19 cellular contexts compared by ENCODE assay signal in the genomic region with DNA sequence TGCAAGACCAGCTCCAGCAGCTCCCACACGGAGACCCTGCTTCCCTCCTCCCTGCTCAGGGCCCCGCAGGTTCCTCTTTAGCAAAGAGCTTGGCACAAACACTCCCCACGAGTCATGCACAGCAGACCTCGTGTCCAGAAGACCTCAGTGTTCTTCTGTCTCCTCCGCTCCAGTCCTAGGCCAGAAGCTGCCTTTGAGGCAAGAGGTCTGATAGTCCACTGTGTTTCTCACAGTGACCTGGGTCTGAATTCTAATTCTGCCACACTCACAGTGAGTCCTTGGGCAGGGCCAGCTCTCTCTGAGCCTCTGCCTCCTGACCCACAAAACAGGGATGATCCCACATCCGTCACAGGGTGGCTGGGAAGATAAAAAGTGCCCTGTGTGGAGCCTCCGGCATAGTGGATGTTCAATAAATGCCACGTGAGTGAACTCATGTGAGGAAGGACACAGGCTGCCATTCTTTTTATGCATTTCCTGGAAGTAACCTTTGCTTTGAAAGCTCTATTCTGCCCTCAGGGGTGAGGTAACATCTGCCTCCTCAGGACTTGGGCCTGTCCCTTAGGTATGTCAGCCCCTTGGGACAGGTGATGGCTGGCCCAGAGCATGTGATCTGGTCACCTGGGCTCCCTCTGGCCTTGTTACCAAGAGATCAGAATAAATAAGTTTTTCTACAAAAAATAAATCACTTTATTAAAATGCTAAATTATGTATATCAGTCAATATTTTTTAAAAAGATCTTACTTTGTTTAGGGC. TPM values are rescaled to one million over a fixed set of nuclear protein-coding genes. Genes with fewer than 3 reads are reported as not detected.
DNase-seq lines count a peak whose midpoint lies in the region; ATAC-seq and TF ChIP-seq lines count a peak whose summit lies in the region.
"Had no signal": no experiment of that assay in that cellular context is flagged by ENCODE, and none has a peak within 500 bp of the region (broad histone marks: within the 10 kb centered on the region; RNA-seq: fewer than 3 reads in every experiment).

No MANE protein-coding gene starts in this region.

- intact Hi-C loops in Panc1 (cut with micrococcal nuclease; ENCODE audit: unreplicated experiment) (no loop called here), spleen (cut with DNase I; ENCODE audit: low total_unique reads) (no loop called here), upper lobe of right lung (cut with DNase I) (no loop called here)

- peak; percentile 39 for ATAC-seq in Panc1
- no peak for ATAC-seq in HG02759 (IDR thresholded peaks at IDR 0.05; ENCODE audit: unreplicated experiment)
- ATAC-seq in upper lobe of right lung: no peak
- ATAC-seq: activated T-cell treated with anti-CD3 and anti-CD28 coated beads, Interleukin-2, amount 50 U/mL, for 72 hours; gastroesophageal sphincter; Right ventricle myocardium inferior had no signal

- H3K27me3 ChIP-seq in Panc1 (ENCODE audit: control insufficient read depth, insufficient read depth, low read length) (no peaks in the 10 kb centered on the region), spleen (replicated peaks in 1 of 7) (peaks cover 0 to 10% (median 0%) of the 10 kb centered on the region in 7 donors), upper lobe of right lung (peaks cover 4% of the 10 kb centered on the region)
- H3K27me3 ChIP-seq: gastroesophageal sphincter, thyroid gland had no signal

- H3K27ac ChIP-seq in Panc1 (ENCODE audit: low read length): no peak overlapping the region
- H3K27ac ChIP-seq in spleen: peak overlapping the region in 4 of 8 donors; percentile 11 to 33 (median 20)
- no peak overlapping the region for H3K27ac ChIP-seq in upper lobe of right lung
- H3K27ac ChIP-seq: gastroesophageal sphincter, thyroid gland had no signal

- TF ChIP-seq CTCF in Panc1 (IDR thresholded peaks at IDR 0.05) (no peak), fibroblast of mammary gland (conservative IDR thresholded peaks at IDR 0.05; ENCODE audit: control insufficient read depth, insufficient read depth, low read depth, low read length) (no peak), spleen (IDR thresholded peaks at IDR 0.05 in 8 of 11, conservative IDR thresholded peaks at IDR 0.05 in 3 of 11) (no peak), upper lobe of right lung (IDR thresholded peaks at IDR 0.05) (no peak)

- H3K36me3 ChIP-seq in Panc1 (ENCODE audit: control insufficient read depth, insufficient read depth, low read length): no peaks in the 10 kb centered on the region
- no peaks in the 10 kb centered on the region for H3K36me3 ChIP-seq in spleen
- no peaks in the 10 kb centered on the region for H3K36me3 ChIP-seq in upper lobe of right lung
- H3K36me3 ChIP-seq: gastroesophageal sphincter, thyroid gland had no signal

- CTCF ChIA-PET in Panc1 (lab: Charles Lee): no interaction called here

- DNase-seq in SKM-1 treated with dmso at 0.1 percent for 144 hours (lab: John Stamatoyannopoulos, UW; ENCODE audit: unreplicated experiment) (peak; percentile 31), SKM-1 (lab: John Stamatoyannopoulos, UW; ENCODE audit: unreplicated experiment) (no peak), Panc1 (ENCODE audit: low read depth, low spot score) (no peak), fibroblast of mammary gland (ENCODE audit: low read depth) (peak; percentile 9), spleen (peak; percentile 67), upper lobe of right lung (no peak), NCI-H526 treated with DMSO at 0.1 percent for 48 hours (lab: John Stamatoyannopoulos, UW) (no peak)
- DNase-seq: activated CD4-positive, alpha-beta T cell treated with anti-CD3 and anti-CD28 coated beads, Interleukin-2, amount 50 U/mL, for 4 hours; activated T-cell treated with anti-CD3 and anti-CD28 coated beads, Interleukin-2, amount 50 U/mL, for 72 hours; CD4-positive, CD25-positive, alpha-beta regulatory T cell; NCI-H1048; NCI-H2171; stimulated activated CD4-positive, alpha-beta T cell treated with anti-CD3 and anti-CD28 coated beads, Interleukin-4, amount 100 ng/mL, for 1 hour; stimulated activated CD8-positive, alpha-beta memory T cell treated with anti-CD3 and anti-CD28 coated beads, Interleukin-4, amount 100 ng/mL, for 48 hours; T-helper 9 cell had no signal

- BruUV-seq in Panc1 (replicated peaks; lab: Mats Ljungman, UMichigan): no TSS peak

- no peaks in the 10 kb centered on the region for H3K4me1 ChIP-seq in Panc1 (ENCODE audit: control insufficient read depth, insufficient read depth, low read length)
- H3K4me1 ChIP-seq in spleen: peaks cover 0 to 17% (median 5%) of the 10 kb centered on the region in 6 donors
- H3K4me1 ChIP-seq in upper lobe of right lung: no peaks in the 10 kb centered on the region
- H3K4me1 ChIP-seq: thyroid gland had no signal

- no peak overlapping the region for H3K4me3 ChIP-seq in Panc1 (ENCODE audit: low read depth in 2 of 2, low read length in 2 of 2)
- H3K4me3 ChIP-seq in fibroblast of mammary gland (ENCODE audit: control insufficient read depth, low read depth, low read length): no peak overlapping the region
- H3K4me3 ChIP-seq in spleen: no peak overlapping the region
- H3K4me3 ChIP-seq in upper lobe of right lung: no peak overlapping the region
- H3K4me3 ChIP-seq: gastroesophageal sphincter, thyroid gland had no signal

- TF ChIP-seq POLR2A in spleen (IDR thresholded peaks at IDR 0.05): no peak

- WGBS in spleen, 5 donors: 37 to 47% (median 43%) methylated on average over 7 to 8 of the region's 8 CpGs

- in situ Hi-C loops in Panc1 (cut with HindIII; ENCODE audit: low pct_unique_long_range_greater_than_20kb, low sequenced_read_pairs): no loop called here

- POLR2A ChIA-PET in Panc1 (lab: Charles Lee): no interaction called here

- H3K9me3 ChIP-seq in Panc1 (ENCODE audit: control insufficient read depth, insufficient read depth, low read depth, low read length): no peaks in the 10 kb centered on the region
- no peaks in the 10 kb centered on the region for H3K9me3 ChIP-seq in spleen
- H3K9me3 ChIP-seq in upper lobe of right lung: no peaks in the 10 kb centered on the region
- H3K9me3 ChIP-seq: gastroesophageal sphincter, thyroid gland had no signal

RNA-seq across cellular contexts. Expression of a gene that starts 7.6 kb away (rescaled TPM):
- total RNA-seq in Panc1 (2021; ENCODE audit: unreplicated experiment): 49.2 TPM
- polyA plus RNA-seq in Panc1 (2012; ENCODE audit: insufficient read length): 113 TPM
- 10 to 100 TPM in 2 of 7 donors, 1 to 10 TPM in 5; 6.1 to 20.4 (median 9.7) TPM for total RNA-seq in spleen
- 1 to 10 TPM; 1.3 to 8.3 (median 6.7) TPM for polyA plus RNA-seq in spleen
- total RNA-seq in upper lobe of right lung: 7.4 TPM

Comparison
In these comparisons a context has a peak if more than half of its experiments do, and no peak if none do; other contexts are left out.
1. DNase-seq: peak in SKM-1 treated with dmso at 0.1 percent for 144 hours (single experiment), fibroblast of mammary gland (single experiment) and spleen (single experiment); none in SKM-1 (single experiment), Panc1 (single experiment), upper lobe of right lung (single experiment) and NCI-H526 treated with DMSO at 0.1 percent for 48 hours (single experiment).